Comparison of ENCODE assay signal across 9 cellular contexts in genomic region chr7:151115836-151116418, GRCh38. TPM values are rescaled to one million over a fixed set of nuclear protein-coding genes. Genes with fewer than 3 reads are reported as not detected.
DNase-seq lines count a peak whose midpoint lies in the region; ATAC-seq and TF ChIP-seq lines count a peak whose summit lies in the region.
"Had no signal": no experiment of that assay in that cellular context is flagged by ENCODE, and none has a peak within 500 bp of the region (broad histone marks: within the 10 kb centered on the region; RNA-seq: fewer than 3 reads in every experiment).

No MANE protein-coding gene starts in this region.

- H3K27me3 ChIP-seq in OCI-LY1 (ENCODE audit: insufficient read depth, low read length) (peaks cover 5% of the 10 kb centered on the region; the same call in 1 of the 2 replicates), esophagus squamous epithelium (no peaks in the 10 kb centered on the region), spleen (replicated peaks in 1 of 7) (peaks cover 0 to 21% (median 0%) of the 10 kb centered on the region in 7 donors)

- in situ Hi-C loops in Caki2 (cut with HindIII; ENCODE audit: low pct_unique_long_range_greater_than_20kb, low sequenced_read_pairs) = no loop called here

- no peak overlapping the region for H3K9ac ChIP-seq in OCI-LY1 (ENCODE audit: low read length)

- H3K27ac Mint-ChIP-seq in nephron progenitor cell = no peak overlapping the region

- TF ChIP-seq POLR2A in esophagus squamous epithelium (IDR thresholded peaks at IDR 0.05) (peak in 2 of 4 donors; percentile 66 to 70), spleen (IDR thresholded peaks at IDR 0.05) (no peak)

- intact Hi-C loops in esophagus squamous epithelium (cut with DNase I) (no loop called here), spleen (cut with DNase I; ENCODE audit: low total_unique reads) (no loop called here)

- no peaks in the 10 kb centered on the region for H3K79me2 ChIP-seq in OCI-LY1 (ENCODE audit: insufficient read depth, low read length)

- no peaks in the 10 kb centered on the region for H3K9me2 ChIP-seq in OCI-LY1 (ENCODE audit: low read depth, low read length)

- H3K4me3 Mint-ChIP-seq in nephron progenitor cell = peak overlapping the region; percentile 71

- peaks cover 30% of the 10 kb centered on the region for H3K4me1 Mint-ChIP-seq in nephron progenitor cell

- peak overlapping the region; percentile 26; the same call in 1 of the 2 replicates for H3K4me2 ChIP-seq in OCI-LY1 (ENCODE audit: low read length)

- no peaks in the 10 kb centered on the region for H4K20me1 ChIP-seq in OCI-LY1 (ENCODE audit: insufficient read depth, low read length)

- no peaks in the 10 kb centered on the region for H3F3A ChIP-seq in OCI-LY1 (ENCODE audit: insufficient read depth, low read length)

- H3K36me3 ChIP-seq in OCI-LY1 (ENCODE audit: insufficient read depth, low read length) = no peaks in the 10 kb centered on the region
- H3K36me3 ChIP-seq in esophagus squamous epithelium = peaks cover 24 to 41% (median 30%) of the 10 kb centered on the region in 3 donors
- H3K36me3 ChIP-seq in spleen = peaks cover 0 to 44% (median 27%) of the 10 kb centered on the region in 6 donors

- peaks cover 55% of the 10 kb centered on the region for H3K27me3 Mint-ChIP-seq in nephron progenitor cell (ENCODE audit: low read depth, poor library complexity)

- TF ChIP-seq CTCF in OCI-LY1 (IDR thresholded peaks at IDR 0.05; ENCODE audit: low read length) (no peak), esophagus squamous epithelium (IDR thresholded peaks at IDR 0.05) (no peak), nephron progenitor cell (IDR thresholded peaks at IDR 0.05) (no peak), spleen (IDR thresholded peaks at IDR 0.05 in 8 of 11, conservative IDR thresholded peaks at IDR 0.05 in 3 of 11) (no peak)

- 8 to 59% methylated on average over 3 to 4 of the region's 14 CpGs for WGBS in esophagus squamous epithelium, 2 donors
- 82 to 91% (median 89%) methylated on average over 13 to 14 of the region's 14 CpGs for WGBS in spleen, 5 donors

- no peak overlapping the region for H3K27ac ChIP-seq in OCI-LY1 (ENCODE audit: low read depth, low read length, poor library complexity, severe bottlenecking)
- peak overlapping the region; percentile 81 to 96 (median 91) for H3K27ac ChIP-seq in esophagus squamous epithelium
- H3K27ac ChIP-seq in spleen = no peak overlapping the region

- no peak for ATAC-seq in GM19463 (IDR thresholded peaks at IDR 0.05; ENCODE audit: unreplicated experiment)

- no peak overlapping the region for H3K4me3 ChIP-seq in OCI-LY1 (ENCODE audit: low read depth, low read length, poor library complexity, severe bottlenecking)
- H3K4me3 ChIP-seq in esophagus squamous epithelium = peak overlapping the region; percentile 53 to 75 (median 66)
- H3K4me3 ChIP-seq in spleen = peak overlapping the region in 3 of 8 donors; percentile 15 to 66 (median 22)

- peaks cover 23% of the 10 kb centered on the region for H3K36me3 Mint-ChIP-seq in nephron progenitor cell (ENCODE audit: low read depth)

- peaks cover 9% of the 10 kb centered on the region for H3K4me1 ChIP-seq in OCI-LY1 (ENCODE audit: insufficient read depth, low read length, severe bottlenecking)
- peaks cover 21 to 54% (median 27%) of the 10 kb centered on the region in 3 donors for H3K4me1 ChIP-seq in esophagus squamous epithelium
- peaks cover 0 to 42% (median 22%) of the 10 kb centered on the region in 6 donors for H3K4me1 ChIP-seq in spleen

- H3K9me3 Mint-ChIP-seq in nephron progenitor cell = no peaks in the 10 kb centered on the region

- no peaks in the 10 kb centered on the region for H3K9me3 ChIP-seq in OCI-LY1 (ENCODE audit: low read length)
- no peaks in the 10 kb centered on the region for H3K9me3 ChIP-seq in esophagus squamous epithelium
- no peaks in the 10 kb centered on the region for H3K9me3 ChIP-seq in spleen

- DNase-seq in Caki2 (ENCODE audit: low read depth) = peak; percentile 8
- no peak for DNase-seq in esophagus squamous epithelium (lab: John Stamatoyannopoulos, UW)
- DNase-seq in nephron progenitor cell = no peak
- no peak for DNase-seq in NAMALWA (ENCODE audit: low spot score)
- no peak for DNase-seq in middle frontal gyrus (ENCODE audit: extremely low spot score, low spot score)
- DNase-seq in spleen = no peak
- DNase-seq: NCI-H1930 had no signal

- no peak overlapping the region for H2AFZ ChIP-seq in OCI-LY1 (ENCODE audit: low read length)

RNA-seq across cellular contexts. Expression of gene AGAP3, which starts 29.7 kb away (rescaled TPM):
- total RNA-seq in Caki2 (2014; rRNA removed; shearing (Covaris generic); ENCODE audit: low replicate concordance) = 32.6 and 33.8 TPM in 2 replicates
- total RNA-seq in esophagus squamous epithelium (100 to 1,000 TPM in 1 of 4 donors, 10 to 100 TPM in 3; 68.6 to 100 (median 72.2) TPM), spleen (10 to 100 TPM; 43.2 to 94.4 (median 73.0) TPM)
- 10 to 100 TPM; 21.8 to 79.1 (median 51.2) TPM for polyA plus RNA-seq in spleen

RNA-seq across cellular contexts. Expression of gene TMUB1, which starts 32.6 kb away (rescaled TPM):
- total RNA-seq in Caki2 (2014; rRNA removed; shearing (Covaris generic); ENCODE audit: low replicate concordance) = 63.7 and 67.2 TPM in 2 replicates
- total RNA-seq in esophagus squamous epithelium = 10 to 100 TPM; 28.4 to 51.0 (median 35.2) TPM
- total RNA-seq in spleen = 10 to 100 TPM; 27.1 to 47.8 (median 38.2) TPM
- 10 to 100 TPM; 43.0 to 73.4 (median 45.9) TPM for polyA plus RNA-seq in spleen

RNA-seq across cellular contexts. Expression of gene FASTK, which starts 35.3 kb away (rescaled TPM):
- total RNA-seq in Caki2 (2014; rRNA removed; shearing (Covaris generic); ENCODE audit: low replicate concordance) = 126 and 140 TPM in 2 replicates
- total RNA-seq in esophagus squamous epithelium = 10 to 100 TPM; 43.0 to 83.6 (median 75.9) TPM
- 100 to 1,000 TPM in 1 of 7 donors, 10 to 100 TPM in 6; 72.9 to 102 (median 77.6) TPM for total RNA-seq in spleen
- polyA plus RNA-seq in spleen = 100 to 1,000 TPM in 2 of 3 donors, 10 to 100 TPM in 1; 83.9 to 183 (median 136) TPM

RNA-seq across cellular contexts. Expression of gene GBX1, which starts 51.6 kb away (rescaled TPM):
- not detected in 2 replicates for total RNA-seq in Caki2 (2014; rRNA removed; shearing (Covaris generic); ENCODE audit: low replicate concordance)
- total RNA-seq in esophagus squamous epithelium (not detected), spleen (not detected)
- not detected for polyA plus RNA-seq in spleen

RNA-seq across cellular contexts. Expression of gene SLC4A2, which starts 56.5 kb away (rescaled TPM):
- 237 and 345 TPM in 2 replicates for total RNA-seq in Caki2 (2014; rRNA removed; shearing (Covaris generic); ENCODE audit: low replicate concordance)
- 10 to 100 TPM; 39.8 to 53.7 (median 45.0) TPM for total RNA-seq in esophagus squamous epithelium
- 100 to 1,000 TPM in 1 of 7 donors, 10 to 100 TPM in 6; 58.9 to 112 (median 85.2) TPM for total RNA-seq in spleen
- polyA plus RNA-seq in spleen = 100 to 1,000 TPM in 1 of 3 donors, 10 to 100 TPM in 2; 43.9 to 122 (median 99.4) TPM

Comparison
In these comparisons a context has a peak if more than half of its experiments do, and no peak if none do; other contexts are left out.
1. H3K27ac ChIP-seq: peak in esophagus squamous epithelium (4 of 4); none in OCI-LY1 (single experiment) and spleen (0 of 8).